Comparison of ENCODE assay signal across 8 cellular contexts in genomic region chr20:371755-372542, GRCh38. TPM values are rescaled to one million over a fixed set of nuclear protein-coding genes. Genes with fewer than 3 reads are reported as not detected.
A peak's percentile ranks its signal among the peaks of the same experiment; 100 is the strongest.
DNase-seq lines count a peak whose midpoint lies in the region; ATAC-seq and TF ChIP-seq lines count a peak whose summit lies in the region.

No MANE protein-coding gene starts in this region.

- TF ChIP-seq CTCF in spleen (IDR thresholded peaks at IDR 0.05 in 8 of 11, conservative IDR thresholded peaks at IDR 0.05 in 3 of 11), result no peak

- H3K36me3 ChIP-seq in spleen, result no peaks in the 10 kb centered on the region
- H3K36me3 ChIP-seq in CD4-positive, alpha-beta memory T cell (ENCODE audit: insufficient read depth, low read length), result no peaks in the 10 kb centered on the region

- no peaks in the 10 kb centered on the region for H3K27me3 ChIP-seq in spleen (replicated peaks in 1 of 7)
- H3K27me3 ChIP-seq in CD4-positive, alpha-beta memory T cell (ENCODE audit: insufficient read depth, low read length), result no peaks in the 10 kb centered on the region

- DNase-seq in activated naive CD4-positive, alpha-beta T cell treated with anti-CD3 and anti-CD28 coated beads, Interleukin-2, amount 50 U/mL, for 72 hours (ENCODE audit: low spot score in 2 of 2), result no peak
- no peak for DNase-seq in activated naive CD4-positive, alpha-beta T cell treated with anti-CD3 and anti-CD28 coated beads, Interleukin-2, amount 50 U/mL, for 16 hours
- peak; percentile 81 for DNase-seq in Right ventricle myocardium inferior (ENCODE audit: missing footprints)
- DNase-seq in spleen, result peak; percentile 82
- no peak for DNase-seq in GM19240 (ENCODE audit: insufficient read length, low spot score)
- DNase-seq in SK-N-DZ (ENCODE audit: low spot score), result no peak
- DNase-seq in CD4-positive, alpha-beta memory T cell, result no peak

- no peaks in the 10 kb centered on the region for H3K9me3 Mint-ChIP-seq in activated naive CD4-positive, alpha-beta T cell treated with anti-CD3 and anti-CD28 coated beads, Interleukin-2, amount 50 U/mL, for 72 hours
- H3K9me3 Mint-ChIP-seq in CD4-positive, alpha-beta memory T cell, result no peaks in the 10 kb centered on the region

- peak in 1 of 2 donors; percentile 23 for ATAC-seq in activated naive CD4-positive, alpha-beta T cell treated with anti-CD3 and anti-CD28 coated beads, Interleukin-2, amount 50 U/mL, for 72 hours
- peak; percentile 72 for ATAC-seq in SK-N-SH treated with all-trans-retinoic acid at 6 μM for 48 hours
- peak; percentile 57 for ATAC-seq in Right ventricle myocardium inferior

- peaks cover 2 to 12% (median 5%) of the 10 kb centered on the region in 4 donors for H3K4me1 Mint-ChIP-seq in CD4-positive, alpha-beta memory T cell

- no peaks in the 10 kb centered on the region for H3K27me3 Mint-ChIP-seq in CD4-positive, alpha-beta memory T cell

- H3K9me3 ChIP-seq in spleen, result no peaks in the 10 kb centered on the region
- no peaks in the 10 kb centered on the region for H3K9me3 ChIP-seq in CD4-positive, alpha-beta memory T cell (ENCODE audit: control insufficient read depth in 1 of 2, low read length in 2 of 2)

- peak overlapping the region; percentile 46 to 77 for H3K27ac Mint-ChIP-seq in activated naive CD4-positive, alpha-beta T cell treated with anti-CD3 and anti-CD28 coated beads, Interleukin-2, amount 50 U/mL, for 72 hours
- H3K27ac Mint-ChIP-seq in CD4-positive, alpha-beta memory T cell, result peak overlapping the region in 1 of 7 donors; percentile 86

- intact Hi-C loops in Right ventricle myocardium inferior (cut with DNase I), result no loop called here
- intact Hi-C loops in spleen (cut with DNase I; ENCODE audit: low total_unique reads), result no loop called here
- intact Hi-C loops in CD4-positive, alpha-beta memory T cell (cut with micrococcal nuclease), result no loop called here

- no peak for TF ChIP-seq POLR2A in spleen (IDR thresholded peaks at IDR 0.05)

- CTCF ChIA-PET in CD4-positive, alpha-beta memory T cell (lab: Charles Lee; ENCODE audit: partially characterized antibody), result interaction anchor here (0.6 to 2.2 kb wide), 3 partner anchors 10 to 57 kb away, joined by 3 to 6 read pairs (median 5); no protein-coding TSS in a partner anchor

- H3K27ac ChIP-seq in spleen, result peak overlapping the region; percentile 27 to 81 (median 67)
- no peak overlapping the region for H3K27ac ChIP-seq in CD4-positive, alpha-beta memory T cell (ENCODE audit: low read depth, low read length)

- H3K4me3 Mint-ChIP-seq in CD4-positive, alpha-beta memory T cell, result peak overlapping the region in 2 of 8 donors; percentile 18 to 56

- 39 to 59% (median 52%) methylated on average over 10 of the region's 10 CpGs for WGBS in spleen, 5 donors

- POLR2A ChIA-PET in CD4-positive, alpha-beta memory T cell (lab: Charles Lee; ENCODE audit: partially characterized antibody), result interaction anchor here (1.3 kb wide), 1 partner anchor 9 kb away, joined by 5 read pairs; the partner anchor contains the start of gene TRIB3

- peak overlapping the region in 1 of 8 donors; percentile 22 for H3K4me3 ChIP-seq in spleen
- H3K4me3 ChIP-seq in CD4-positive, alpha-beta memory T cell (ENCODE audit: low read length in 2 of 2), result no peak overlapping the region

- H3K36me3 Mint-ChIP-seq in activated naive CD4-positive, alpha-beta T cell treated with anti-CD3 and anti-CD28 coated beads, Interleukin-2, amount 50 U/mL, for 72 hours, result no peaks in the 10 kb centered on the region
- no peaks in the 10 kb centered on the region for H3K36me3 Mint-ChIP-seq in CD4-positive, alpha-beta memory T cell

- H3K4me1 ChIP-seq in spleen, result peaks cover 0 to 41% (median 28%) of the 10 kb centered on the region in 6 donors
- peaks cover 13% of the 10 kb centered on the region for H3K4me1 ChIP-seq in CD4-positive, alpha-beta memory T cell (ENCODE audit: insufficient read depth, low read length)

TF ChIP-seq in SK-N-SH treated with all-trans-retinoic acid at 6 μM for 48 hours, 23 proteins besides CTCF, POLR2A, EP300 and RAD21:
- TF ChIP-seq GLIS3 (CRISPR knock-in tag; IDR thresholded peaks at IDR 0.05) (no peak), SNAI2 (CRISPR knock-in tag; IDR thresholded peaks at IDR 0.05) (no peak), ESRRG (CRISPR knock-in tag; IDR thresholded peaks at IDR 0.05) (no peak), ZNF8 (CRISPR knock-in tag; IDR thresholded peaks at IDR 0.05) (no peak), ZNF565 (CRISPR knock-in tag; conservative IDR thresholded peaks at IDR 0.05; ENCODE audit: low read depth) (no peak), PPARA (CRISPR knock-in tag; IDR thresholded peaks at IDR 0.05; ENCODE audit: borderline replicate concordance) (no peak), ZFP30 (CRISPR knock-in tag; IDR thresholded peaks at IDR 0.05) (no peak), TSHZ2 (CRISPR knock-in tag; IDR thresholded peaks at IDR 0.05) (no peak)

RNA-seq across cellular contexts. Expression of gene TRIB3, which starts 8.6 kb away (rescaled TPM):
- 10 to 100 TPM; 31.3 to 39.4 TPM for total RNA-seq in activated naive CD4-positive, alpha-beta T cell treated with anti-CD3 and anti-CD28 coated beads, Interleukin-2, amount 50 U/mL, for 72 hours
- total RNA-seq in Right ventricle myocardium inferior, result 0.65 TPM
- 10 to 100 TPM in 4 of 7 donors, 1 to 10 TPM in 3; 8.3 to 25.7 (median 12.0) TPM for total RNA-seq in spleen
- 10 to 100 TPM in 2 of 3 donors, 1 to 10 TPM in 1; 5.7 to 11.7 (median 11.6) TPM for polyA plus RNA-seq in spleen
- polyA plus RNA-seq in SK-N-DZ (2014; cell fraction: cytosol; rRNA removed), result 19.6 and 25.6 TPM in 2 replicates
- 10.6 and 16.7 TPM in 2 replicates for polyA plus RNA-seq in SK-N-DZ (2014; cell fraction: nucleus; rRNA removed)
- 1 to 10 TPM; 7.2 to 8.1 TPM for total RNA-seq in CD4-positive, alpha-beta memory T cell
- polyA plus RNA-seq in CD4-positive, alpha-beta memory T cell, result 10 to 100 TPM in 1 of 2 donors, 1 to 10 TPM in 1; 8.7 to 12.4 TPM

RNA-seq across cellular contexts. Expression of gene NRSN2, which starts 25.0 kb away (rescaled TPM):
- 1 to 10 TPM; 4.2 to 8.5 TPM for total RNA-seq in activated naive CD4-positive, alpha-beta T cell treated with anti-CD3 and anti-CD28 coated beads, Interleukin-2, amount 50 U/mL, for 72 hours
- 19.8 TPM for total RNA-seq in Right ventricle myocardium inferior
- total RNA-seq in spleen, result 10 to 100 TPM; 10.9 to 26.3 (median 18.2) TPM
- 10 to 100 TPM; 10.5 to 13.4 (median 12.8) TPM for polyA plus RNA-seq in spleen
- polyA plus RNA-seq in SK-N-DZ (2014; cell fraction: cytosol; rRNA removed), result 26.4 and 29.4 TPM in 2 replicates
- 14.7 and 28.9 TPM in 2 replicates for polyA plus RNA-seq in SK-N-DZ (2014; cell fraction: nucleus; rRNA removed)
- total RNA-seq in CD4-positive, alpha-beta memory T cell, result 1 to 10 TPM in 1 of 2 experiments, under 1 TPM in 1; 0.52 to 1.1 TPM
- 1 to 10 TPM in 1 of 2 donors, not detected in 1; 1.3 TPM for polyA plus RNA-seq in CD4-positive, alpha-beta memory T cell

RNA-seq across cellular contexts. Expression of gene RBCK1, which starts 36.1 kb away (rescaled TPM):
- total RNA-seq in activated naive CD4-positive, alpha-beta T cell treated with anti-CD3 and anti-CD28 coated beads, Interleukin-2, amount 50 U/mL, for 72 hours, result 100 to 1,000 TPM; 113 to 150 TPM
- 43.7 TPM for total RNA-seq in Right ventricle myocardium inferior
- 100 to 1,000 TPM in 4 of 7 donors, 10 to 100 TPM in 3; 90.2 to 124 (median 105) TPM for total RNA-seq in spleen
- polyA plus RNA-seq in spleen, result 100 to 1,000 TPM in 1 of 3 donors, 10 to 100 TPM in 2; 78.6 to 152 (median 98.9) TPM
- 42.3 and 48.9 TPM in 2 replicates for polyA plus RNA-seq in SK-N-DZ (2014; cell fraction: cytosol; rRNA removed)
- polyA plus RNA-seq in SK-N-DZ (2014; cell fraction: nucleus; rRNA removed), result 56.0 and 90.3 TPM in 2 replicates
- 100 to 1,000 TPM; 109 to 118 TPM for total RNA-seq in CD4-positive, alpha-beta memory T cell
- polyA plus RNA-seq in CD4-positive, alpha-beta memory T cell, result 10 to 100 TPM; 75.2 to 84.4 TPM

RNA-seq across cellular contexts. Expression of gene SOX12, which starts 46.6 kb away (rescaled TPM):
- total RNA-seq in activated naive CD4-positive, alpha-beta T cell treated with anti-CD3 and anti-CD28 coated beads, Interleukin-2, amount 50 U/mL, for 72 hours, result 10 to 100 TPM in 1 of 2 donors, 1 to 10 TPM in 1; 4.9 to 11.8 TPM
- total RNA-seq in Right ventricle myocardium inferior (16.5 TPM), spleen (10 to 100 TPM in 2 of 7 donors, 1 to 10 TPM in 5; 4.5 to 12.5 (median 8.3) TPM)
- 1 to 10 TPM; 3.2 to 4.9 (median 3.4) TPM for polyA plus RNA-seq in spleen
- polyA plus RNA-seq in SK-N-DZ (2014; cell fraction: cytosol; rRNA removed), result 17.4 and 22.3 TPM in 2 replicates
- 24.7 and 43.1 TPM in 2 replicates for polyA plus RNA-seq in SK-N-DZ (2014; cell fraction: nucleus; rRNA removed)
- 1 to 10 TPM; 4.7 to 5.0 TPM for total RNA-seq in CD4-positive, alpha-beta memory T cell
- polyA plus RNA-seq in CD4-positive, alpha-beta memory T cell, result under 1 TPM; 0.08 to 0.69 TPM

Comparison
In these comparisons a context has a peak if more than half of its experiments do, and no peak if none do; other contexts are left out.
1. DNase-seq: peak in Right ventricle myocardium inferior (single experiment) and spleen (single experiment); none in activated naive CD4-positive, alpha-beta T cell treated with anti-CD3 and anti-CD28 coated beads, Interleukin-2, amount 50 U/mL, for 72 hours (0 of 2), activated naive CD4-positive, alpha-beta T cell treated with anti-CD3 and anti-CD28 coated beads, Interleukin-2, amount 50 U/mL, for 16 hours (single experiment), GM19240 (single experiment), SK-N-DZ (single experiment) and CD4-positive, alpha-beta memory T cell (0 of 5).